Comparison of ENCODE assay signal across 24 cellular contexts in the genomic region with DNA sequence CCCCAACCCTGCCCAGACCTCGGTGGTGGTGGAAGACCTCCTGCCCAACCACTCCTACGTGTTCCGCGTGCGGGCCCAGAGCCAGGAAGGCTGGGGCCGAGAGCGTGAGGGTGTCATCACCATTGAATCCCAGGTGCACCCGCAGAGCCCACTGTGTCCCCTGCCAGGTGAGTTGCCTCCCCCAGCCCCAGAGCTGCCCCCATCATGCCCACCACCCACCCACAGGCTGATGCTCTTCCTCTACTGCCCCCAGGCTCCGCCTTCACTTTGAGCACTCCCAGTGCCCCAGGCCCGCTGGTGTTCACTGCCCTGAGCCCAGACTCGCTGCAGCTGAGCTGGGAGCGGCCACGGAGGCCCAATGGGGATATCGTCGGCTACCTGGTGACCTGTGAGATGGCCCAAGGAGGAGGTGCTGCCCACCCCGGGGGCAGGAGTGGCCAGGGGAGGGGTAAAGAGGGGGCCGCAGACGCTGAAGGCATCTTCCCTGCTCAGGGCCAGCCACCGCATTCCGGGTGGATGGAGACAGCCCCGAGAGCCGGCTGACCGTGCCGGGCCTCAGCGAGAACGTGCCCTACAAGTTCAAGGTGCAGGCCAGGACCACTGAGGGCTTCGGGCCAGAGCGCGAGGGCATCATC. TPM values are rescaled to one million over a fixed set of nuclear protein-coding genes. Genes with fewer than 3 reads are reported as not detected.
DNase-seq lines count a peak whose midpoint lies in the region; ATAC-seq, FAIRE-seq and TF ChIP-seq lines count a peak whose summit lies in the region.
"Had no signal": no experiment of that assay in that cellular context is flagged by ENCODE, and none has a peak within 500 bp of the region (broad histone marks: within the 10 kb centered on the region; RNA-seq: fewer than 3 reads in every experiment).

No MANE protein-coding gene starts in this region.

- no peak for TF ChIP-seq POLR2A in spleen (IDR thresholded peaks at IDR 0.05)

- intact Hi-C loops in Panc1 (cut with micrococcal nuclease; ENCODE audit: unreplicated experiment): no loop called here
- intact Hi-C loops in kidney (cut with DNase I): no loop called here
- intact Hi-C loops in spleen (cut with DNase I; ENCODE audit: low total_unique reads): no loop called here

- no peak for ATAC-seq in SK-N-SH treated with all-trans-retinoic acid at 6 μM for 48 hours
- no peak for ATAC-seq in Panc1
- ATAC-seq in GM18520 (IDR thresholded peaks at IDR 0.05; ENCODE audit: unreplicated experiment): no peak

- POLR2A ChIA-PET in SK-N-SH (lab: Yijun Ruan, JAX): interaction anchor here (2.2 to 4.2 kb wide), 3 partner anchors 8 to 23 kb away, joined by 10 to 52 read pairs (median 23); partner anchors contain the start of gene GALK1
- POLR2A ChIA-PET in Panc1 (lab: Charles Lee): interaction anchor here (0.7 kb wide), 1 partner anchor 16 kb away, joined by 4 read pairs; no protein-coding TSS in a partner anchor

- DNase-seq in SK-N-SH: peak; percentile 30
- DNase-seq in Panc1 (ENCODE audit: low read depth, low spot score): no peak
- DNase-seq in kidney: peak; percentile 76
- peak; percentile 72 for DNase-seq in spleen
- no peak for DNase-seq in caudate nucleus (lab: John Stamatoyannopoulos, UW)
- no peak for DNase-seq in NCI-H748 treated with DMSO at 0.1 percent for 48 hours (lab: John Stamatoyannopoulos, UW)
- DNase-seq: ACHN; CD4-positive, alpha-beta T cell; HFFc6; IMR-90; MM.1S; NCI-H2029; NCI-H446; NCI-H524 treated with DMSO at 0.1 percent for 48 hours; NCI-H82 had no signal

- no peaks in the 10 kb centered on the region for H4K20me1 ChIP-seq in SK-N-SH (ENCODE audit: insufficient read depth)

- H3K4me3 ChIP-seq in SK-N-SH (ENCODE audit: low read depth in 2 of 2, low read length in 1 of 2): no peak overlapping the region
- H3K4me3 ChIP-seq in Panc1 (ENCODE audit: low read depth in 2 of 2, low read length in 2 of 2): no peak overlapping the region
- H3K4me3 ChIP-seq in kidney (ENCODE audit: low read length in 2 of 2): no peak overlapping the region
- no peak overlapping the region for H3K4me3 ChIP-seq in spleen
- H3K4me3 ChIP-seq: Peyer's patch had no signal

- no peak overlapping the region for H2AFZ ChIP-seq in SK-N-SH (ENCODE audit: low read depth)

- H3K4me1 ChIP-seq in SK-N-SH (ENCODE audit: control insufficient read depth in 1 of 2, insufficient read depth in 2 of 2, low read depth in 1 of 2, low read length in 1 of 2) (peaks cover 0 to 32% of the 10 kb centered on the region in 2 experiments; a peak in 1 of 4 replicates), Panc1 (ENCODE audit: control insufficient read depth, insufficient read depth, low read length) (peaks cover 11% of the 10 kb centered on the region), kidney (ENCODE audit: control insufficient read depth in 1 of 2, insufficient read depth in 1 of 2, low read depth in 1 of 2, low read length in 2 of 2) (peaks cover 17% of the 10 kb centered on the region in 2 donors), spleen (peaks cover 3 to 56% (median 29%) of the 10 kb centered on the region in 6 donors)

- TSS peak; percentile 76 for BruUV-seq in Panc1 (replicated peaks; lab: Mats Ljungman, UMichigan)

- CTCF ChIA-PET in SK-N-SH (lab: Yijun Ruan, JAX): interaction anchor here (1.1 to 31.4 kb wide), 7 partner anchors 7 to 124 kb away, joined by 3 to 1370 read pairs (median 8); partner anchors contain the start of genes GALK1 and SMIM5
- CTCF ChIA-PET in Panc1 (lab: Charles Lee): no interaction called here

- H3K9me3 ChIP-seq in SK-N-SH (no peaks in the 10 kb centered on the region), Panc1 (ENCODE audit: control insufficient read depth, insufficient read depth, low read depth, low read length) (no peaks in the 10 kb centered on the region), kidney (ENCODE audit: control insufficient read depth in 1 of 2, low read length in 2 of 2) (no peaks in the 10 kb centered on the region), spleen (no peaks in the 10 kb centered on the region)
- H3K9me3 ChIP-seq: Peyer's patch, SJCRH30 had no signal

- TF ChIP-seq CTCF in SK-N-SH (IDR thresholded peaks at IDR 0.05): no peak
- TF ChIP-seq CTCF in Panc1 (IDR thresholded peaks at IDR 0.05): no peak
- TF ChIP-seq CTCF in kidney (IDR thresholded peaks at IDR 0.05; ENCODE audit: borderline replicate concordance, extremely low read depth, insufficient read depth): no peak
- TF ChIP-seq CTCF in spleen (IDR thresholded peaks at IDR 0.05 in 8 of 11, conservative IDR thresholded peaks at IDR 0.05 in 3 of 11): no peak

- no peaks in the 10 kb centered on the region for H3K79me2 ChIP-seq in SK-N-SH (ENCODE audit: insufficient read depth)

- no peak for TF ChIP-seq EP300 in SK-N-SH (IDR thresholded peaks at IDR 0.05; ENCODE audit: borderline replicate concordance in 1 of 2, low read depth in 1 of 2, low read length in 1 of 2)

- WGBS in SK-N-SH (ENCODE audit: low lambda C conversion rate): 84% methylated on average over 18 of the region's 29 CpGs
- 88 to 95% (median 92%) methylated on average over 9 to 29 of the region's 29 CpGs for WGBS in spleen, 5 donors

- H3K9ac ChIP-seq in SK-N-SH: no peak overlapping the region
- peak overlapping the region in 1 of 2 donors; percentile 7 for H3K9ac ChIP-seq in kidney (ENCODE audit: low read length in 2 of 2)
- H3K9ac ChIP-seq: KMS-11 had no signal

- H3K36me3 ChIP-seq in SK-N-SH (replicated peaks in 1 of 2; ENCODE audit: control insufficient read depth in 1 of 2, insufficient read depth in 2 of 2, low read length in 1 of 2): no peaks in the 10 kb centered on the region
- H3K36me3 ChIP-seq in Panc1 (ENCODE audit: control insufficient read depth, insufficient read depth, low read length): no peaks in the 10 kb centered on the region
- H3K36me3 ChIP-seq in kidney (ENCODE audit: control insufficient read depth in 1 of 2, insufficient read depth in 2 of 2, low read length in 2 of 2): no peaks in the 10 kb centered on the region
- peaks cover 0 to 90% (median 34%) of the 10 kb centered on the region in 6 donors for H3K36me3 ChIP-seq in spleen
- H3K36me3 ChIP-seq: SJCRH30 had no signal

- H3F3A ChIP-seq in SK-N-SH (replicated peaks; ENCODE audit: insufficient read depth): peaks cover 6% of the 10 kb centered on the region

- H3K27me3 ChIP-seq in SK-N-SH (ENCODE audit: insufficient read depth): no peaks in the 10 kb centered on the region
- H3K27me3 ChIP-seq in Panc1 (ENCODE audit: control insufficient read depth, insufficient read depth, low read length): no peaks in the 10 kb centered on the region
- H3K27me3 ChIP-seq in spleen (replicated peaks in 1 of 7): no peaks in the 10 kb centered on the region
- H3K27me3 ChIP-seq: Peyer's patch, SJCRH30 had no signal

- in situ Hi-C loops in Panc1 (cut with HindIII; ENCODE audit: low pct_unique_long_range_greater_than_20kb, low sequenced_read_pairs): no loop called here

- no peak overlapping the region for H3K4me2 ChIP-seq in SK-N-SH
- H3K4me2 ChIP-seq: KMS-11 had no signal

- no peak overlapping the region for H3K27ac ChIP-seq in SK-N-SH (ENCODE audit: low read depth in 2 of 2, low read length in 1 of 2)
- H3K27ac ChIP-seq in Panc1 (ENCODE audit: low read length): no peak overlapping the region
- H3K27ac ChIP-seq in kidney (ENCODE audit: low read depth in 2 of 2, low read length in 2 of 2): no peak overlapping the region
- H3K27ac ChIP-seq in spleen: peak overlapping the region in 1 of 8 donors; percentile 14
- H3K27ac ChIP-seq in caudate nucleus (ENCODE audit: low read depth, low read length): no peak overlapping the region
- H3K27ac ChIP-seq: 22Rv1, KMS-11, Peyer's patch had no signal

- no peaks in the 10 kb centered on the region for H3K9me2 ChIP-seq in SK-N-SH

- no peak for TF ChIP-seq RAD21 in SK-N-SH (IDR thresholded peaks at IDR 0.05; ENCODE audit: low read length)

- FAIRE-seq in kidney (lab: Jason Lieb, UNC): no peak
- FAIRE-seq: GM18507, H54 had no signal

TF ChIP-seq in SK-N-SH, 30 proteins besides CTCF, POLR2A, EP300 and RAD21 (continues in another document):
- no peak for TF ChIP-seq FOXJ3 (CRISPR knock-in tag; IDR thresholded peaks at IDR 0.05)
- no peak for TF ChIP-seq RXRA (IDR thresholded peaks at IDR 0.05; ENCODE audit: borderline replicate concordance, low read depth)

TF ChIP-seq in SK-N-SH treated with all-trans-retinoic acid at 6 μM for 48 hours, 23 proteins besides CTCF, POLR2A, EP300 and RAD21:
- no peak for TF ChIP-seq ZC3H10 (CRISPR knock-in tag; IDR thresholded peaks at IDR 0.05)
TF ChIP-seq in SK-N-SH treated with all-trans-retinoic acid at 6 μM for 48 hours: peak in this region for 0.

RNA-seq across cellular contexts. Expression of gene GALK1, which starts 8.4 kb away (rescaled TPM):
- polyA plus RNA-seq in SK-N-SH (2012; rRNA removed) (36.5 and 39.2 TPM in 2 replicates), kidney (ENCODE audit: insufficient read depth, low read depth, low replicate concordance) (105 TPM), spleen (10 to 100 TPM; 34.2 to 45.9 (median 37.0) TPM)
- 12.4 and 22.4 TPM in 2 replicates for polyA plus RNA-seq in SK-N-SH (2012; cell fraction: cytosol; rRNA removed)
- polyA plus RNA-seq in SK-N-SH (2012; cell fraction: nucleus; rRNA removed): 82.6 and 138 TPM in 2 replicates
- total RNA-seq in Panc1 (2021; ENCODE audit: unreplicated experiment) (35.8 TPM), kidney (34.5 TPM), spleen (10 to 100 TPM; 23.5 to 45.1 (median 33.5) TPM)
- 51.2 TPM for polyA plus RNA-seq in Panc1 (2012; ENCODE audit: insufficient read length)

RNA-seq across cellular contexts. Expression of gene UNK, which starts 28.0 kb away (rescaled TPM):
- polyA plus RNA-seq in SK-N-SH (2012; rRNA removed): 19.9 and 24.8 TPM in 2 replicates
- 22.1 and 26.9 TPM in 2 replicates for polyA plus RNA-seq in SK-N-SH (2012; cell fraction: cytosol; rRNA removed)
- polyA plus RNA-seq in SK-N-SH (2012; cell fraction: nucleus; rRNA removed): 54.0 and 54.3 TPM in 2 replicates
- 32.1 TPM for total RNA-seq in Panc1 (2021; ENCODE audit: unreplicated experiment)
- 24.3 TPM for polyA plus RNA-seq in Panc1 (2012; ENCODE audit: insufficient read length)
- 35.5 TPM for total RNA-seq in kidney
- polyA plus RNA-seq in kidney (ENCODE audit: insufficient read depth, low read depth, low replicate concordance): 12.0 TPM
- 10 to 100 TPM; 35.4 to 53.8 (median 48.6) TPM for total RNA-seq in spleen
- polyA plus RNA-seq in spleen: 10 to 100 TPM; 19.0 to 41.9 (median 25.8) TPM

RNA-seq across cellular contexts. Expression of gene ITGB4, which starts 35.3 kb away (rescaled TPM):
- polyA plus RNA-seq in SK-N-SH (2012; rRNA removed) (3.6 and 7.0 TPM in 2 replicates), kidney (ENCODE audit: insufficient read depth, low read depth, low replicate concordance) (15.7 TPM), spleen (10 to 100 TPM; 16.6 to 49.9 (median 30.1) TPM)
- 1.7 and 3.3 TPM in 2 replicates for polyA plus RNA-seq in SK-N-SH (2012; cell fraction: cytosol; rRNA removed)
- polyA plus RNA-seq in SK-N-SH (2012; cell fraction: nucleus; rRNA removed): 8.6 and 11.2 TPM in 2 replicates
- total RNA-seq in Panc1 (2021; ENCODE audit: unreplicated experiment) (100 TPM), kidney (149 TPM), spleen (100 to 1,000 TPM in 3 of 7 donors, 10 to 100 TPM in 4; 80.4 to 205 (median 90.1) TPM)
- polyA plus RNA-seq in Panc1 (2012; ENCODE audit: insufficient read length): 115 TPM
- total RNA-seq: G401 had no signal

Comparison
In these comparisons a context has a peak if more than half of its experiments do, and no peak if none do; other contexts are left out.
1. DNase-seq: peak in SK-N-SH (single experiment), kidney (single experiment) and spleen (single experiment); none in Panc1 (single experiment), caudate nucleus (0 of 61) and NCI-H748 treated with DMSO at 0.1 percent for 48 hours (single experiment).